In genomic region chr2:42100696-42101585, GRCh38 we compare ENCODE assay signal across 8 cellular contexts.
DNase-seq lines count a peak whose midpoint lies in the region; ATAC-seq lines count a peak whose summit lies in the region.

No MANE protein-coding gene starts in this region.

- peaks cover 0 to 10% (median 4%) of the 10 kb centered on the region in 11 experiments; a peak in 5 of 22 replicates for H3K27me3 ChIP-seq in BLaER1 treated with 17β-estradiol and CSF1 and Interleukin-3, amounts not matched to agents 10 nM and 100 nM

- peak overlapping the region in 10 of 11 experiments; percentile 43 to 77 (median 74); a peak in 18 of 22 replicates for H3K9ac ChIP-seq in BLaER1 treated with 17β-estradiol and CSF1 and Interleukin-3, amounts not matched to agents 10 nM and 100 nM

- peaks cover 0 to 11% (median 6%) of the 10 kb centered on the region in 11 experiments; a peak in 11 of 22 replicates for H3K9me3 ChIP-seq in BLaER1 treated with 17β-estradiol and CSF1 and Interleukin-3, amounts not matched to agents 10 nM and 100 nM (replicated peaks in 1 of 11)
- H3K9me3 ChIP-seq in iPS-18c (ENCODE audit: control insufficient read depth, insufficient read depth, low read length), result peaks cover 5% of the 10 kb centered on the region

- H3K36me3 ChIP-seq in BLaER1 treated with 17β-estradiol and CSF1 and Interleukin-3, amounts not matched to agents 10 nM and 100 nM, result no peaks in the 10 kb centered on the region

- DNase-seq in SW480 (ENCODE audit: low spot score) (peak; percentile 73), astrocyte of the hippocampus (ENCODE audit: low read depth, low spot score) (peak; percentile 95), T1000 (lab: John Stamatoyannopoulos, UW) (no peak), GDM1 (lab: John Stamatoyannopoulos, UW) (no peak)
- DNase-seq in stimulated activated CD4-positive, alpha-beta T cell treated with anti-CD3 and anti-CD28 coated beads, Interleukin-15, amount 100 ng/mL, for 1 hour (ENCODE audit: low read depth in 1 of 2, low spot score in 1 of 2), result peak; percentile 38 to 43

- ATAC-seq in HG02642 (IDR thresholded peaks at IDR 0.05; ENCODE audit: poor library complexity, unreplicated experiment), result no peak

- peak overlapping the region; percentile 61 to 95 (median 82); a peak in 20 of 22 replicates for H3K27ac ChIP-seq in BLaER1 treated with 17β-estradiol and CSF1 and Interleukin-3, amounts not matched to agents 10 nM and 100 nM

- peak overlapping the region; percentile 76 to 95 (median 87) for H3K4me2 ChIP-seq in BLaER1 treated with 17β-estradiol and CSF1 and Interleukin-3, amounts not matched to agents 10 nM and 100 nM

- peaks cover 69 to 99% (median 90%) of the 10 kb centered on the region in 10 experiments for H3K4me1 ChIP-seq in BLaER1 treated with 17β-estradiol and CSF1 and Interleukin-3, amounts not matched to agents 10 nM and 100 nM

- H3K4me3 ChIP-seq in BLaER1 treated with 17β-estradiol and CSF1 and Interleukin-3, amounts not matched to agents 10 nM and 100 nM, result peak overlapping the region in 5 of 10 experiments; percentile 28 to 49 (median 34); a peak in 9 of 20 replicates
- H3K4me3 ChIP-seq in iPS-18c (ENCODE audit: insufficient read depth, low read depth, low read length), result peak overlapping the region; percentile 43; the same call in 1 of the 2 replicates

- H4K20me1 ChIP-seq in BLaER1 treated with 17β-estradiol and CSF1 and Interleukin-3, amounts not matched to agents 10 nM and 100 nM, result no peaks in the 10 kb centered on the region

Comparison
In these comparisons a context has a peak if more than half of its experiments do, and no peak if none do; other contexts are left out.
1. DNase-seq: peak in SW480 (single experiment), astrocyte of the hippocampus (single experiment) and stimulated activated CD4-positive, alpha-beta T cell treated with anti-CD3 and anti-CD28 coated beads, Interleukin-15, amount 100 ng/mL, for 1 hour (2 of 2); none in T1000 (single experiment) and GDM1 (single experiment).